Comparison of ENCODE assay signal across 1 cellular context in genomic region chr1:183025782-183026774, GRCh38.
TF ChIP-seq lines count a peak whose summit lies in the region.

No MANE protein-coding gene starts in this region.

TF ChIP-seq in HEK293, 187 proteins besides CTCF, POLR2A, EP300 and RAD21 (continued from another document):
- TF ChIP-seq ZBTB49 (tag by site-specific recombination; IDR thresholded peaks at IDR 0.05; ENCODE audit: low read depth), result no peak
- TF ChIP-seq BCL6B (tag by site-specific recombination; IDR thresholded peaks at IDR 0.05), result no peak
- peak; percentile 88 for TF ChIP-seq PRDM4 (tag by site-specific recombination; IDR thresholded peaks at IDR 0.05)
- TF ChIP-seq ZNF202 (tag by site-specific recombination; IDR thresholded peaks at IDR 0.05; ENCODE audit: borderline replicate concordance), result no peak
- no peak for TF ChIP-seq ZNF677 (tag by site-specific recombination; IDR thresholded peaks at IDR 0.05)
- TF ChIP-seq ZNF701 (tag by site-specific recombination; IDR thresholded peaks at IDR 0.05), result no peak
- TF ChIP-seq KLF1 (tag by site-specific recombination; IDR thresholded peaks at IDR 0.05), result peak; percentile 76
- TF ChIP-seq ZNF391 (tag by site-specific recombination; IDR thresholded peaks at IDR 0.05; ENCODE audit: borderline replicate concordance, low read depth), result peak; percentile 75; the same call in 1 of the 2 replicates
- peak; percentile 93 for TF ChIP-seq KLF8 (tag by site-specific recombination; IDR thresholded peaks at IDR 0.05)
- TF ChIP-seq ZNF654 (tag by site-specific recombination; IDR thresholded peaks at IDR 0.05; ENCODE audit: low read depth), result peak; percentile 8; the same call in 1 of the 2 replicates
- no peak for TF ChIP-seq ZNF266 (tag by site-specific recombination; IDR thresholded peaks at IDR 0.05; ENCODE audit: low read depth)
- TF ChIP-seq ZNF692 (tag by site-specific recombination; IDR thresholded peaks at IDR 0.05), result peak; percentile 89
- no peak for TF ChIP-seq KLF16 (tag by site-specific recombination; IDR thresholded peaks at IDR 0.05)
- no peak for TF ChIP-seq ZNF488 (tag by site-specific recombination; IDR thresholded peaks at IDR 0.05)
- no peak for TF ChIP-seq ZNF140 (tag by site-specific recombination; IDR thresholded peaks at IDR 0.05)
- no peak; the same call in 1 of the 2 replicates for TF ChIP-seq KLF7 (tag by site-specific recombination; IDR thresholded peaks at IDR 0.05; ENCODE audit: borderline replicate concordance)
- no peak for TF ChIP-seq REPIN1 (tag by site-specific recombination; IDR thresholded peaks at IDR 0.05; ENCODE audit: low read depth)
- no peak for TF ChIP-seq ZBTB8A (tag by site-specific recombination; IDR thresholded peaks at IDR 0.05)
- no peak for TF ChIP-seq ZNF37A (tag by site-specific recombination; IDR thresholded peaks at IDR 0.05)
- TF ChIP-seq ZNF280D (tag by site-specific recombination; IDR thresholded peaks at IDR 0.05), result no peak
- TF ChIP-seq ZNF529 (tag by site-specific recombination; IDR thresholded peaks at IDR 0.05; ENCODE audit: insufficient replicate concordance), result no peak
- TF ChIP-seq ZFP69B (tag by site-specific recombination; IDR thresholded peaks at IDR 0.05), result peak; percentile 88
- TF ChIP-seq ELK4 (IDR thresholded peaks at IDR 0.05; ENCODE audit: borderline replicate concordance, low read depth, low read length), result no peak
- peak; percentile 35 for TF ChIP-seq ZNF146 (tag by site-specific recombination; IDR thresholded peaks at IDR 0.05)
- peak; percentile 68 for TF ChIP-seq SCRT2 (tag by site-specific recombination; IDR thresholded peaks at IDR 0.05)
- peak; percentile 51; the same call in 1 of the 2 replicates for TF ChIP-seq ZNF610 (tag by site-specific recombination; IDR thresholded peaks at IDR 0.05; ENCODE audit: borderline replicate concordance)
- no peak for TF ChIP-seq ZNF138 (tag by site-specific recombination; IDR thresholded peaks at IDR 0.05; ENCODE audit: borderline replicate concordance)
- TF ChIP-seq ZNF239 (tag by site-specific recombination; IDR thresholded peaks at IDR 0.05), result no peak
- TF ChIP-seq ZNF518A (tag by site-specific recombination; conservative IDR thresholded peaks at IDR 0.05; ENCODE audit: low read depth), result 0 out of 2 replicates have a peak, but pooled peaks have one; percentile 19
- no peak for TF ChIP-seq ZNF26 (tag by site-specific recombination; IDR thresholded peaks at IDR 0.05)
- TF ChIP-seq TCF7L2 (IDR thresholded peaks at IDR 0.05; ENCODE audit: borderline replicate concordance, low read depth, low read length), result no peak
- peak; percentile 33; the same call in 1 of the 2 replicates for TF ChIP-seq MYNN (tag by site-specific recombination; IDR thresholded peaks at IDR 0.05; ENCODE audit: borderline replicate concordance)
- peak; percentile 70; the same call in 1 of the 2 replicates for TF ChIP-seq ZNF664 (tag by site-specific recombination; IDR thresholded peaks at IDR 0.05)
